In the genomic region with DNA sequence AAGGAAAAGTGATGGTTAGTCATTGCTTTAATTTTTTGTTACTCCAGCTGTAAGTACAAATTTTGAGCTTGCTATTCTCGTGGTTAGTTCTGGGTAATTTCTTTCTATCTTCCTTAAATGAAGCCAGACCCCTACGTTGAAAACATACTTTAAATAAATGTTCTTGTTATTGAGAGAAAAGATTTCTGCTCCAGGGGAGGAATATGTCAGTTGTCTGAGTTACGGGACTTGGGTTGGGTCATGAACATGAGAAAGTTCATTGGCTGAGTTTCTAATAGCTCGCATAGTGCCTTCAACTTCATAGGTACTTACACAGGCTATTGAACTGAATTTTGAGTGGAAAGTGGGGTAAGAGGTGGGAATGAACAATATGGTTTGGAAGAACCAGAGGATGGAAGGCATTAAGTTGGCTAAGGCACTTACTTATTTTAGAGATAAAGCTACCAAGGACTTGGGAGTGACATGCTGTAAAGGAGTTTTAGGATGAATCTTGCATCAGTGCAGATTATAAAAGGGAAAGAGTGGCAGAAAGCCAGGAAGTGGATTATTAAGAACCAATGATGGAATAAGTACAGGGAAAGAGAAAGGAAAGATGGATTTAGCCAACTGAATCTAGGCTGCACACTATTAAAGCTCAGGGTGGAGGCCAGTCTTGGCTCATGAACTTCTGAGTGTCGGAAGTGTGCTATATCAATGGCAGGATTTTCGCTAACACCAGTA, we compare ENCODE assay signal across 9 cellular contexts. TPM values are rescaled to one million over a fixed set of nuclear protein-coding genes. Genes with fewer than 3 reads are reported as not detected.
DNase-seq lines count a peak whose midpoint lies in the region; ATAC-seq, FAIRE-seq and TF ChIP-seq lines count a peak whose summit lies in the region.
"Had no signal": no experiment of that assay in that cellular context is flagged by ENCODE, and none has a peak within 500 bp of the region (broad histone marks: within the 10 kb centered on the region; RNA-seq: fewer than 3 reads in every experiment).

No MANE protein-coding gene starts in this region.

- H3K36me3 ChIP-seq in GM06990 (ENCODE audit: control insufficient read depth, insufficient read depth, low read length) (peaks cover 22% of the 10 kb centered on the region), PC-9 (ENCODE audit: low read depth) (peaks cover 37% of the 10 kb centered on the region), parathyroid adenoma (ENCODE audit: control insufficient read depth, insufficient read depth, low read length) (no peaks in the 10 kb centered on the region)

- CTCF ChIA-PET in PC-9 (lab: Charles Lee): no interaction called here

- H3K4me2 ChIP-seq in PC-9: peak overlapping the region; percentile 86
- peak overlapping the region; percentile 94 for H3K4me2 ChIP-seq in parathyroid adenoma (ENCODE audit: low read length)

- intact Hi-C loops in PC-9 (cut with micrococcal nuclease; ENCODE audit: unreplicated experiment): no loop called here

- POLR2A ChIA-PET in PC-9 (lab: Charles Lee; ENCODE audit: unreplicated experiment): interaction anchor here (0.6 to 0.7 kb wide), 2 partner anchors 8 to 539 kb away, joined by 5 to 6 read pairs; no protein-coding TSS in a partner anchor

- H3K27me3 ChIP-seq in GM06990 (replicated peaks; ENCODE audit: control insufficient read depth, insufficient read depth, low read length) (no peaks in the 10 kb centered on the region), PC-9 (ENCODE audit: insufficient read depth, low read depth) (no peaks in the 10 kb centered on the region), parathyroid adenoma (ENCODE audit: control insufficient read depth, insufficient read depth, low read length) (no peaks in the 10 kb centered on the region)

- no peaks in the 10 kb centered on the region for H3K9me3 ChIP-seq in PC-9 (ENCODE audit: insufficient read depth, low read depth)
- no peaks in the 10 kb centered on the region for H3K9me3 ChIP-seq in parathyroid adenoma (ENCODE audit: control insufficient read depth, low read length)

- no peaks in the 10 kb centered on the region for H3K9me2 ChIP-seq in PC-9 (ENCODE audit: insufficient read depth)

- no TSS peak for BruUV-seq in PC-9 (replicated peaks; lab: Mats Ljungman, UMichigan)

- peaks cover 72% of the 10 kb centered on the region for H3F3A ChIP-seq in PC-9 (ENCODE audit: insufficient read depth, low read depth)

- peak overlapping the region; percentile 94; the same call in 1 of the 2 replicates for H3K27ac ChIP-seq in PC-9
- H3K27ac ChIP-seq in epithelial cell of prostate: peak overlapping the region; percentile 85
- no peak overlapping the region for H3K27ac ChIP-seq in parathyroid adenoma

- no peak overlapping the region for H3K9ac ChIP-seq in parathyroid adenoma

- no peak for FAIRE-seq in frontal cortex (lab: Jason Lieb, UNC)

- H3K4me3 ChIP-seq in GM06990 (replicated peaks; ENCODE audit: low read depth, low read length) (peak overlapping the region; percentile 71), PC-9 (peak overlapping the region; percentile 98), parathyroid adenoma (ENCODE audit: low read depth, low read length) (peak overlapping the region; percentile 95)

- H2AFZ ChIP-seq in PC-9 (no peak overlapping the region), parathyroid adenoma (no peak overlapping the region)

- peaks cover 24% of the 10 kb centered on the region for H3K4me1 ChIP-seq in PC-9 (replicated peaks; ENCODE audit: insufficient read depth)
- H3K4me1 ChIP-seq in parathyroid adenoma: peaks cover 10% of the 10 kb centered on the region

- DNase-seq in GM06990 (ENCODE audit: extremely low read depth, insufficient read length) (no peak), PC-9 (no peak), epithelial cell of prostate (ENCODE audit: low read depth, low spot score) (no peak), frontal cortex (ENCODE audit: low spot score in 2 of 2) (no peak), SHP77 treated with DMSO at 0.1 percent for 48 hours (lab: John Stamatoyannopoulos, UW) (no peak)

- TF ChIP-seq CTCF in GM06990 (IDR thresholded peaks at IDR 0.05; ENCODE audit: insufficient read depth, low read length, poor library complexity, severe bottlenecking): no peak
- no peak for TF ChIP-seq CTCF in PC-9 (conservative IDR thresholded peaks at IDR 0.05)
- no peak for TF ChIP-seq CTCF in parathyroid adenoma (IDR thresholded peaks at IDR 0.05)

- H3K79me2 ChIP-seq in PC-9 (ENCODE audit: low read depth) (peaks cover 40% of the 10 kb centered on the region), parathyroid adenoma (peaks cover 13% of the 10 kb centered on the region)

- peaks cover 23% of the 10 kb centered on the region for H4K20me1 ChIP-seq in PC-9 (ENCODE audit: insufficient read depth)

- ATAC-seq in GM21825 (IDR thresholded peaks at IDR 0.05; ENCODE audit: unreplicated experiment) (no peak), GM18511 (IDR thresholded peaks at IDR 0.05; ENCODE audit: unreplicated experiment) (no peak)

RNA-seq across cellular contexts. Expression of gene RPSA, which starts 1.4 kb away (rescaled TPM):
- total RNA-seq in PC-9 (2021): 1,544 and 1,775 TPM in 2 replicates
- total RNA-seq in frontal cortex: 1,502 TPM

RNA-seq across cellular contexts. Expression of gene SLC25A38, which starts 24.8 kb away (rescaled TPM):
- 22.0 and 25.6 TPM in 2 replicates for total RNA-seq in PC-9 (2021)
- total RNA-seq in frontal cortex: 14.3 TPM

RNA-seq across cellular contexts. Expression of gene MOBP, which starts 59.5 kb away (rescaled TPM):
- total RNA-seq in PC-9 (2021) (not detected in 2 replicates), frontal cortex (0.41 TPM)
- total RNA-seq: NCI-H460 had no signal
